Comparison of ENCODE assay signal across 19 cellular contexts in the genomic region with DNA sequence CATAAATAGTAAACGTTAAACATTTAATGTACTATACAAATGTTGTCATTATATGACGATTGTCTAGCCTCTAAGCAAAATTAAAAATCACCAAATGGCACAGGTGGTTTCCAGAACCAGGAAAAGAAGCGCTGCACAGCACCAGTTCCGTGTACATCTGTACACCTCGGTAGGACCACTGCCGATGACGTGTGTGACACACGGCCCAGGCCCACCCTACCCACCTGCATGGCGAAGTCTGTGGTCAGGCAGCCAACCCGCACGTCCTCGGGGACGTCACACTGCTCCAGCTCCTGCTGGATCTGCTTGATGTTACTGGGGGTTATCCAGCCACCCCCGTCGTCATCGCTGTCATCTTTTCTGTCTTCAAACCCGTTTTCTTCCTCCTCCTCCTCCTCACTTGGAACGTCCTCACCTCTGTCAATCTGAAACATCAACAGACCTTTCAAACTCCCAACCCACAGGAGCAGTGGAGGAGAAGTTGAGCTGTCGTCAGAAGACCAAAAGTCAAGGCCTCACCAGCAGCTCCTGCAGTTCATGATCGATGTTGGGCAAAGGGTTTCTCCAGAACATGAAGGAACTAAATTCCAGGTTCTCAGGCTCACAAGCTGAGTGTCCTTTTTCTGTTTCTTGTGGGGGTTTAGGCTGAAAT. TPM values are rescaled to one million over a fixed set of nuclear protein-coding genes. Genes with fewer than 3 reads are reported as not detected.
DNase-seq lines count a peak whose midpoint lies in the region; ATAC-seq, FAIRE-seq and TF ChIP-seq lines count a peak whose summit lies in the region.
"Had no signal": no experiment of that assay in that cellular context is flagged by ENCODE, and none has a peak within 500 bp of the region (broad histone marks: within the 10 kb centered on the region; RNA-seq: fewer than 3 reads in every experiment).

No MANE protein-coding gene starts in this region.

- FAIRE-seq in bronchial epithelial cell (lab: Jason Lieb, UNC), result peak; percentile 70
- FAIRE-seq: D721Med, G401.6, GM19239, H1, HTR-8/SVneo had no signal

- no peaks in the 10 kb centered on the region for H3K27me3 Mint-ChIP-seq in activated naive CD8-positive, alpha-beta T cell
- no peaks in the 10 kb centered on the region for H3K27me3 Mint-ChIP-seq in activated naive CD8-positive, alpha-beta T cell treated with anti-CD3 and anti-CD28 coated beads, Interleukin-2, amount 50 U/mL, for 24 hours

- ATAC-seq in activated naive CD8-positive, alpha-beta T cell treated with anti-CD3 and anti-CD28 coated beads, Interleukin-2, amount 50 U/mL, for 24 hours, result no peak
- no peak for ATAC-seq in left ventricle myocardium superior
- ATAC-seq: CD8-positive, alpha-beta T cell had no signal

- no peak overlapping the region for H3K4me3 ChIP-seq in HEK293 (ENCODE audit: low read depth, low read length)
- H3K4me3 ChIP-seq in bronchial epithelial cell (ENCODE audit: low read depth, low read length), result no peak overlapping the region
- H3K4me3 ChIP-seq: HAP-1 had no signal

- no peaks in the 10 kb centered on the region for H3K9me3 Mint-ChIP-seq in activated naive CD8-positive, alpha-beta T cell (ENCODE audit: low read depth)
- no peaks in the 10 kb centered on the region for H3K9me3 Mint-ChIP-seq in activated naive CD8-positive, alpha-beta T cell treated with anti-CD3 and anti-CD28 coated beads, Interleukin-2, amount 50 U/mL, for 24 hours
- H3K9me3 Mint-ChIP-seq: CD14-positive monocyte; CD8-positive, alpha-beta T cell; HFFc6 had no signal

- H3K4me1 ChIP-seq in HEK293 (ENCODE audit: control insufficient read depth, insufficient read depth, low read length), result 0 out of 2 replicates have a peak, but pooled peaks cover 2% of the 10 kb centered on the region

- CTCF ChIA-PET in HEK293 (lab: Yijun Ruan, JAX), result no interaction called here

- TF ChIP-seq CTCF in HEK293 (tag by site-specific recombination; IDR thresholded peaks at IDR 0.05), result no peak
- no peak for TF ChIP-seq CTCF in bronchial epithelial cell (IDR thresholded peaks at IDR 0.05; ENCODE audit: insufficient read depth, low read length, severe bottlenecking)

- no peak overlapping the region for H3K4me3 Mint-ChIP-seq in activated naive CD8-positive, alpha-beta T cell
- H3K4me3 Mint-ChIP-seq in activated naive CD8-positive, alpha-beta T cell treated with anti-CD3 and anti-CD28 coated beads, Interleukin-2, amount 50 U/mL, for 24 hours, result no peak overlapping the region
- H3K4me3 Mint-ChIP-seq: CD14-positive monocyte; CD8-positive, alpha-beta T cell; HFFc6 had no signal

- POLR2A ChIA-PET in HEK293 (lab: Yijun Ruan, JAX), result no interaction called here

- no peak for DNase-seq in activated naive CD8-positive, alpha-beta T cell treated with anti-CD3 and anti-CD28 coated beads, Interleukin-2, amount 50 U/mL, for 24 hours
- DNase-seq in bronchial epithelial cell (ENCODE audit: low read depth) (no peak), NCI-H1436 treated with DMSO at 0.1 percent for 48 hours (lab: John Stamatoyannopoulos, UW) (no peak), left ventricle myocardium superior (no peak)
- DNase-seq: CD8-positive, alpha-beta T cell; COR-L47; DMS153; DMS79 treated with DMSO at 0.1 percent for 48 hours; EL; HFFc6 had no signal

- peaks cover 24% of the 10 kb centered on the region for H3K4me1 Mint-ChIP-seq in activated naive CD8-positive, alpha-beta T cell (ENCODE audit: low read depth)
- H3K4me1 Mint-ChIP-seq in activated naive CD8-positive, alpha-beta T cell treated with anti-CD3 and anti-CD28 coated beads, Interleukin-2, amount 50 U/mL, for 24 hours, result peaks cover 25% of the 10 kb centered on the region

- H3K9me3 ChIP-seq in HEK293 (ENCODE audit: control insufficient read depth, insufficient read depth, low read depth, low read length), result no peaks in the 10 kb centered on the region
- H3K9me3 ChIP-seq: HAP-1 had no signal

- peaks cover 6% of the 10 kb centered on the region for H3K36me3 Mint-ChIP-seq in activated naive CD8-positive, alpha-beta T cell
- peaks cover 75% of the 10 kb centered on the region for H3K36me3 Mint-ChIP-seq in activated naive CD8-positive, alpha-beta T cell treated with anti-CD3 and anti-CD28 coated beads, Interleukin-2, amount 50 U/mL, for 24 hours (ENCODE audit: low read depth)

- no peaks in the 10 kb centered on the region for H3K27me3 ChIP-seq in bronchial epithelial cell (ENCODE audit: control insufficient read depth, insufficient read depth, low read length)

- intact Hi-C loops in left ventricle myocardium superior (cut with micrococcal nuclease), result no loop called here

- peaks cover 62 to 85% of the 10 kb centered on the region in 2 experiments for H3K36me3 ChIP-seq in HEK293 (ENCODE audit: control insufficient read depth in 2 of 2, insufficient read depth in 1 of 2, low read length in 2 of 2)
- H3K36me3 ChIP-seq in bronchial epithelial cell (ENCODE audit: control insufficient read depth, insufficient read depth, low read length), result peaks cover 36% of the 10 kb centered on the region

- no peak overlapping the region for H3K27ac ChIP-seq in HEK293 (ENCODE audit: extremely low read depth, low read depth, low read length)

- peak overlapping the region; percentile 34 for H3K27ac Mint-ChIP-seq in activated naive CD8-positive, alpha-beta T cell
- H3K27ac Mint-ChIP-seq in activated naive CD8-positive, alpha-beta T cell treated with anti-CD3 and anti-CD28 coated beads, Interleukin-2, amount 50 U/mL, for 24 hours, result no peak overlapping the region
- H3K27ac Mint-ChIP-seq: CD8-positive, alpha-beta T cell; HFFc6 had no signal

TF ChIP-seq in HEK293, 187 proteins besides CTCF, POLR2A, EP300 and RAD21:
- TF ChIP-seq ZNF513 (tag by site-specific recombination; IDR thresholded peaks at IDR 0.05) (peak; percentile 44; the same call in 1 of the 2 replicates), ZNF473 (tag by site-specific recombination; IDR thresholded peaks at IDR 0.05) (no peak)

RNA-seq across cellular contexts. Expression of gene NOB1, which starts 5.9 kb away (rescaled TPM):
- total RNA-seq in bronchial epithelial cell, result 22.1 and 24.7 TPM in 2 replicates
- 16.8 TPM for total RNA-seq in left ventricle myocardium superior

RNA-seq across cellular contexts. Expression of gene WWP2, which starts 13.3 kb away (rescaled TPM):
- total RNA-seq in bronchial epithelial cell, result 15.0 and 18.4 TPM in 2 replicates
- total RNA-seq in left ventricle myocardium superior, result 17.2 TPM

RNA-seq across cellular contexts. Expression of gene NQO1, which starts 22.5 kb away (rescaled TPM):
- total RNA-seq in bronchial epithelial cell, result 93.2 and 107 TPM in 2 replicates
- 36.2 TPM for total RNA-seq in left ventricle myocardium superior
